Comparison of ENCODE assay signal across 13 cellular contexts in the genomic region with DNA sequence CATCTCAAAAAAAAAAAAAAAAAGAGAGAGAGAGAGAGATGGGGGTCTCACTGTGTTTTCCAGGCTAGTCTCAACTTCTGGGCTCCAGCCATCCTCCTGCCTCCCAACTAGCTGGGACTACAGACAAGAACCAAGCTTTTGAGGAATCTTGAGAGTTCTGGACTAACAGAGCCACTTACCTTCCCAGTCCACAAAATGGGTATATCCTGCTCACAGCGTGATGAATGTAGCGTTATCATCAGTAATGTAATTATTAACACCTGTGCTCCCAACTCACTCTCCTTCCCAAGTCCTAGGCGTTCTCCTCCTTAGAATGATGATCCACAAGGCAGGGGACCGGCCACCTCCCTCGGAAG. TPM values are rescaled to one million over a fixed set of nuclear protein-coding genes. Genes with fewer than 3 reads are reported as not detected.
A peak's percentile ranks its signal among the peaks of the same experiment; 100 is the strongest.
DNase-seq lines count a peak whose midpoint lies in the region; ATAC-seq and TF ChIP-seq lines count a peak whose summit lies in the region.
"Had no signal": no experiment of that assay in that cellular context is flagged by ENCODE, and none has a peak within 500 bp of the region (broad histone marks: within the 10 kb centered on the region; RNA-seq: fewer than 3 reads in every experiment).

No MANE protein-coding gene starts in this region.

- TF ChIP-seq POLR2A in adrenal gland (IDR thresholded peaks at IDR 0.05), result no peak

- peaks cover 14 to 18% of the 10 kb centered on the region in 2 donors for H3K27me3 Mint-ChIP-seq in CD4-positive, alpha-beta memory T cell
- peaks cover 13% of the 10 kb centered on the region for H3K27me3 Mint-ChIP-seq in neural progenitor cell (ENCODE audit: insufficient read depth, low read depth)

- no peaks in the 10 kb centered on the region for H3K9me3 ChIP-seq in CD4-positive, alpha-beta memory T cell (ENCODE audit: control insufficient read depth in 1 of 2, low read length in 2 of 2)
- H3K9me3 ChIP-seq in HUES64 (ENCODE audit: insufficient read depth, low read depth, low read length), result no peaks in the 10 kb centered on the region
- no peaks in the 10 kb centered on the region for H3K9me3 ChIP-seq in neural progenitor cell (ENCODE audit: low read depth)
- H3K9me3 ChIP-seq in adrenal gland (replicated peaks in 1 of 3), result no peaks in the 10 kb centered on the region
- H3K9me3 ChIP-seq: HAP-1 had no signal

- no peak overlapping the region for H3K27ac Mint-ChIP-seq in CD4-positive, alpha-beta memory T cell
- H3K27ac Mint-ChIP-seq in neural progenitor cell, result no peak overlapping the region

- TF ChIP-seq CTCF in dorsolateral prefrontal cortex (IDR thresholded peaks at IDR 0.05 in 54 of 56, conservative IDR thresholded peaks at IDR 0.05 in 2 of 56; ENCODE audit: low read depth in 1 of 56, partially characterized antibody in 56 of 56), result no peak
- TF ChIP-seq CTCF in neural progenitor cell (IDR thresholded peaks at IDR 0.05), result no peak
- TF ChIP-seq CTCF in adrenal gland (IDR thresholded peaks at IDR 0.05), result no peak

- POLR2A ChIA-PET in CD4-positive, alpha-beta memory T cell (lab: Charles Lee; ENCODE audit: partially characterized antibody), result interaction anchor here (0.5 kb wide), 1 partner anchor 168 kb away, joined by 4 read pairs; no protein-coding TSS in a partner anchor

- H2AFZ ChIP-seq in neural progenitor cell (replicated peaks), result no peak overlapping the region

- H3K9ac ChIP-seq in HUES64 (ENCODE audit: low read depth, low read length) (no peak overlapping the region), neural progenitor cell (no peak overlapping the region)

- H3K4me1 Mint-ChIP-seq in CD4-positive, alpha-beta memory T cell, result peaks cover 3 to 11% (median 8%) of the 10 kb centered on the region in 4 donors
- peaks cover 15% of the 10 kb centered on the region for H3K4me1 Mint-ChIP-seq in neural progenitor cell

- CTCF ChIA-PET in CD4-positive, alpha-beta memory T cell (lab: Charles Lee; ENCODE audit: partially characterized antibody), result interaction anchor here (0.7 to 1.6 kb wide), 5 partner anchors 88 to 274 kb away, joined by 3 to 4 read pairs (median 3); partner anchors contain the start of gene ASF1B

- H3K4me3 ChIP-seq in CD4-positive, alpha-beta memory T cell (ENCODE audit: low read length in 2 of 2), result no peak overlapping the region
- H3K4me3 ChIP-seq in HUES64 (ENCODE audit: low read length) (peak overlapping the region; percentile 34), dorsolateral prefrontal cortex (peak overlapping the region in 30 of 59 donors; percentile 17 to 55 (median 42)), neural progenitor cell (peak overlapping the region; percentile 38), adrenal gland (peak overlapping the region in 1 of 4 donors; percentile 37)
- H3K4me3 ChIP-seq: HAP-1 had no signal

- DNase-seq in CD4-positive, alpha-beta memory T cell, result no peak
- DNase-seq in dorsolateral prefrontal cortex, result no peak
- DNase-seq in neural progenitor cell (ENCODE audit: low spot score), result no peak
- no peak for DNase-seq in adrenal gland
- DNase-seq in islet precursor cell, result no peak
- DNase-seq: NCI-H1436 treated with DMSO at 0.1 percent for 48 hours had no signal

- 28% methylated on average over 5 of the region's 5 CpGs for WGBS in HUES64
- WGBS in adrenal gland, 4 donors, result 67 to 87% (median 78%) methylated on average over 5 of the region's 5 CpGs

- intact Hi-C loops in CD4-positive, alpha-beta memory T cell (cut with micrococcal nuclease), result no loop called here
- intact Hi-C loops in dorsolateral prefrontal cortex (cut with DNase I) (no loop called here), adrenal gland (cut with DNase I) (no loop called here)

- no peaks in the 10 kb centered on the region for H3K36me3 ChIP-seq in CD4-positive, alpha-beta memory T cell (ENCODE audit: insufficient read depth, low read length)
- H3K36me3 ChIP-seq in HUES64 (ENCODE audit: insufficient read depth, low read length), result no peaks in the 10 kb centered on the region
- H3K36me3 ChIP-seq in neural progenitor cell, result no peaks in the 10 kb centered on the region
- no peaks in the 10 kb centered on the region for H3K36me3 ChIP-seq in adrenal gland (replicated peaks in 1 of 2)
- H3K36me3 ChIP-seq: HAP-1 had no signal

- H3K79me2 ChIP-seq in neural progenitor cell (ENCODE audit: low read depth), result no peaks in the 10 kb centered on the region

- peak overlapping the region; percentile 70 for H3K4me2 ChIP-seq in neural progenitor cell

- H3K36me3 Mint-ChIP-seq in CD4-positive, alpha-beta memory T cell, result no peaks in the 10 kb centered on the region
- no peaks in the 10 kb centered on the region for H3K36me3 Mint-ChIP-seq in neural progenitor cell

- H3K27me3 ChIP-seq in CD4-positive, alpha-beta memory T cell (ENCODE audit: insufficient read depth, low read length), result no peaks in the 10 kb centered on the region
- H3K27me3 ChIP-seq in HUES64 (ENCODE audit: insufficient read depth, low read length), result peaks cover 95% of the 10 kb centered on the region
- H3K27me3 ChIP-seq in dorsolateral prefrontal cortex, result no peaks in the 10 kb centered on the region
- peaks cover 100% of the 10 kb centered on the region for H3K27me3 ChIP-seq in neural progenitor cell
- no peaks in the 10 kb centered on the region for H3K27me3 ChIP-seq in adrenal gland

- ATAC-seq in HG02840 (IDR thresholded peaks at IDR 0.05; ENCODE audit: low FRiP score, unreplicated experiment) (no peak), HG03378 (IDR thresholded peaks at IDR 0.05; ENCODE audit: unreplicated experiment) (no peak)

- peaks cover 20% of the 10 kb centered on the region for H3F3A ChIP-seq in neural progenitor cell (ENCODE audit: low read depth)

- peak overlapping the region in 5 of 8 donors; percentile 26 to 80 (median 73) for H3K4me3 Mint-ChIP-seq in CD4-positive, alpha-beta memory T cell
- H3K4me3 Mint-ChIP-seq in neural progenitor cell, result peak overlapping the region; percentile 80

- H3K9me3 Mint-ChIP-seq in CD4-positive, alpha-beta memory T cell, result no peaks in the 10 kb centered on the region
- no peaks in the 10 kb centered on the region for H3K9me3 Mint-ChIP-seq in neural progenitor cell

- H3K4me1 ChIP-seq in CD4-positive, alpha-beta memory T cell (ENCODE audit: insufficient read depth, low read length), result no peaks in the 10 kb centered on the region
- H3K4me1 ChIP-seq in HUES64 (ENCODE audit: insufficient read depth, low read length) (0 out of 2 replicates have a peak, but pooled peaks cover 3% of the 10 kb centered on the region), neural progenitor cell (peaks cover 7% of the 10 kb centered on the region), adrenal gland (replicated peaks in 1 of 2) (no peaks in the 10 kb centered on the region)
- H3K4me1 ChIP-seq: HAP-1 had no signal

- H3K27ac ChIP-seq in CD4-positive, alpha-beta memory T cell (ENCODE audit: low read depth, low read length), result no peak overlapping the region
- H3K27ac ChIP-seq in HUES64 (ENCODE audit: low read depth, low read length) (no peak overlapping the region), dorsolateral prefrontal cortex (no peak overlapping the region), neural progenitor cell (no peak overlapping the region), adrenal gland (no peak overlapping the region)

- H4K20me1 ChIP-seq in neural progenitor cell (ENCODE audit: low read depth), result peaks cover 3% of the 10 kb centered on the region

RNA-seq across cellular contexts. Expression of gene NANOS3, which starts 4.6 kb away (rescaled TPM):
- not detected for total RNA-seq in CD4-positive, alpha-beta memory T cell
- not detected for polyA plus RNA-seq in CD4-positive, alpha-beta memory T cell
- not detected for polyA plus RNA-seq in HUES64 (2013, experiment 1 of 2)
- polyA plus RNA-seq in HUES64 (2013, experiment 2 of 2), result not detected
- 10 to 100 TPM in 110 of 120 experiments, 1 to 10 TPM in 10; 4.1 to 33.8 (median 17.0) TPM for total RNA-seq in dorsolateral prefrontal cortex
- not detected in 2 replicates for total RNA-seq in neural progenitor cell (ENCODE audit: low replicate concordance)
- total RNA-seq in adrenal gland, result 1 to 10 TPM in 1 of 8 donors, not detected in 7; 1.9 TPM
- polyA plus RNA-seq in adrenal gland, result 1 to 10 TPM in 1 of 3 donors, under 1 TPM in 1, not detected in 1; 0.71 to 1.9 TPM
- total RNA-seq: fibroblast of lung, lower leg skin, subcutaneous adipose tissue had no signal
- polyA plus RNA-seq: fibroblast of lung had no signal

RNA-seq across cellular contexts. Expression of gene BRME1, which starts 33.6 kb away (rescaled TPM):
- total RNA-seq in CD4-positive, alpha-beta memory T cell, result 1 to 10 TPM; 3.1 to 3.8 TPM
- under 1 TPM; 0.35 to 0.41 TPM for polyA plus RNA-seq in CD4-positive, alpha-beta memory T cell
- 2.2 TPM for polyA plus RNA-seq in HUES64 (2013, experiment 1 of 2)
- 2.5 TPM for polyA plus RNA-seq in HUES64 (2013, experiment 2 of 2)
- total RNA-seq in dorsolateral prefrontal cortex, result 10 to 100 TPM in 23 of 120 experiments, 1 to 10 TPM in 97; 2.8 to 13.5 (median 8.1) TPM
- total RNA-seq in neural progenitor cell (ENCODE audit: low replicate concordance), result 0.49 and 4.1 TPM in 2 replicates
- 1 to 10 TPM in 3 of 8 donors, under 1 TPM in 4, not detected in 1; 0.21 to 1.8 (median 0.97) TPM for total RNA-seq in adrenal gland
- 1 to 10 TPM in 2 of 3 donors, under 1 TPM in 1; 0.26 to 4.5 (median 4.1) TPM for polyA plus RNA-seq in adrenal gland

RNA-seq across cellular contexts. Expression of gene CC2D1A, which starts 33.7 kb away (rescaled TPM):
- 10 to 100 TPM; 32.9 to 37.1 TPM for total RNA-seq in CD4-positive, alpha-beta memory T cell
- polyA plus RNA-seq in CD4-positive, alpha-beta memory T cell, result 10 to 100 TPM in 1 of 2 donors, 1 to 10 TPM in 1; 3.8 to 13.9 TPM
- polyA plus RNA-seq in HUES64 (2013, experiment 1 of 2), result 16.8 TPM
- 16.7 TPM for polyA plus RNA-seq in HUES64 (2013, experiment 2 of 2)
- total RNA-seq in dorsolateral prefrontal cortex (100 to 1,000 TPM in 8 of 120 experiments, 10 to 100 TPM in 112; 50.4 to 138 (median 75.1) TPM), neural progenitor cell (ENCODE audit: low replicate concordance) (8.1 and 22.0 TPM in 2 replicates), adrenal gland (10 to 100 TPM; 17.8 to 38.4 (median 31.1) TPM)
- polyA plus RNA-seq in adrenal gland, result 100 to 1,000 TPM in 1 of 3 donors, 10 to 100 TPM in 2; 10.8 to 125 (median 68.1) TPM

Comparison
In these comparisons a context has a peak if more than half of its experiments do, and no peak if none do; other contexts are left out.
1. H3K4me3 ChIP-seq: peak in HUES64 (single experiment), dorsolateral prefrontal cortex (30 of 59) and neural progenitor cell (single experiment); none in CD4-positive, alpha-beta memory T cell (0 of 2).